Comparison of ENCODE assay signal across 38 cellular contexts in the genomic region with DNA sequence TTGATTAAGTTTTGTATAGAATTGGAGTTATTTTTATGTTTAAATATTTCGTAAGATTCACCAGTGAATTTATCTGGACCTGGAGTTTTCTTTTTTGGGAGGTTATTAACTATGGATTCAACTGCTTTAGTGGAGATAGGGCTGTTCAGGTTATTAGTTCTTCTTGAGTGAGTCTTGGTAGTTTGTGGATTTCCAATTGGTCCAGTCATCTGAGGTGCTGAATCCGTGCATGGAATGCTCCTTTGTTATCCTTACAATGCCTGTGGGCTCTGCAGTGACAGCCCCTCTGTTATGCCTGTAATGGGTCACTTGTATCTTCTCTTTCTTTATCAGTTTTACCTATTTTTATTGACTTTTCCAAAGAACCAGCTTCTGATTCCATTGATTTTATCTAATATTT. TPM values are rescaled to one million over a fixed set of nuclear protein-coding genes. Genes with fewer than 3 reads are reported as not detected.
"Had no signal": no experiment of that assay in that cellular context is flagged by ENCODE, and none has a peak within 500 bp of the region (broad histone marks: within the 10 kb centered on the region; RNA-seq: fewer than 3 reads in every experiment).

No MANE protein-coding gene starts in this region.

- DNase-seq: activated CD4-positive, alpha-beta memory T cell treated with anti-CD3 and anti-CD28 coated beads for 36 hours; activated CD4-positive, alpha-beta T cell treated with anti-CD3 and anti-CD28 coated beads for 1 hour; activated CD4-positive, alpha-beta T cell treated with anti-CD3 and anti-CD28 coated beads for 4 hours; activated CD8-positive, alpha-beta memory T cell treated with anti-CD3 and anti-CD28 coated beads, Interleukin-2, amount 50 U/mL, for 48 hours; activated CD8-positive, alpha-beta T cell treated with anti-CD3 and anti-CD28 coated beads, Interleukin-2, amount 10 ng/mL, durations not matched to agents 7 days and 5 days; activated effector memory CD4-positive, alpha-beta T cell treated with Interleukin-2 at 50 U/mL for 16 hours; activated gamma-delta T cell treated with Interleukin-2 at 50 U/mL for 16 hours; activated naive CD4-positive, alpha-beta T cell treated with anti-CD3 and anti-CD28 coated beads, Interleukin-2, amount 50 U/mL, for 16 hours; activated naive CD4-positive, alpha-beta T cell treated with Interleukin-2 at 50 U/mL for 16 hours; activated T-cell treated with anti-CD3 and anti-CD28 coated beads for 4 hours; activated T-cell treated with anti-CD3 and anti-CD28 coated beads, Interleukin-2, amount 50 U/mL, for 24 hours; amniotic stem cell; anterior cingulate cortex; brain microvascular endothelial cell; cortex of kidney; dermis blood vessel endothelial cell; effector CD8-positive, alpha-beta T cell; esophagus squamous epithelium; foreskin melanocyte; heart right ventricle; T-cell; T1000 had no signal

- H3K4me1 Mint-ChIP-seq: activated T-helper 17 cell treated with anti-CD3 and anti-CD28 coated beads, Interleukin-2, amount 50 U/mL, for 72 hours; T-cell; WTC11 had no signal

- H3K4me3 Mint-ChIP-seq: activated CD4-positive, alpha-beta memory T cell treated with anti-CD3 and anti-CD28 coated beads for 36 hours; activated CD8-positive, alpha-beta T cell treated with anti-CD3 and anti-CD28 coated beads, Interleukin-2, amount 10 ng/mL, durations not matched to agents 7 days and 5 days; activated naive CD8-positive, alpha-beta T cell; activated T-cell treated with anti-CD3 and anti-CD28 coated beads, Interleukin-2, amount 50 U/mL, for 24 hours; activated T-helper 17 cell treated with anti-CD3 and anti-CD28 coated beads, Interleukin-2, amount 50 U/mL, for 72 hours; central memory CD8-positive, alpha-beta T cell; T-cell; T-helper 1 cell treated with Interleukin-12 subunit alpha and Interleukin-12 subunit beta and Interleukin-4 antibody, amounts not matched to agents 30 μg/mL and 1 μg/mL, for 36 hours; T-helper 2 cell treated with Interferon-gamma antibody and Interleukin-4, amounts not matched to agents 5 μg/mL and 100 μg/mL, for 36 hours; WTC11 had no signal

- H3K9me3 ChIP-seq: esophagus squamous epithelium, gastroesophageal sphincter, heart right ventricle had no signal

- H3K27ac Mint-ChIP-seq: activated CD4-positive, alpha-beta memory T cell treated with anti-CD3 and anti-CD28 coated beads for 36 hours; activated CD8-positive, alpha-beta T cell treated with anti-CD3 and anti-CD28 coated beads, Interleukin-2, amount 10 ng/mL, durations not matched to agents 7 days and 5 days; activated naive CD8-positive, alpha-beta T cell; activated T-cell treated with anti-CD3 and anti-CD28 coated beads, Interleukin-2, amount 50 U/mL, for 24 hours; activated T-helper 17 cell treated with anti-CD3 and anti-CD28 coated beads, Interleukin-2, amount 50 U/mL, for 72 hours; T-cell; T-helper 1 cell treated with Interleukin-12 subunit alpha and Interleukin-12 subunit beta and Interleukin-4 antibody, amounts not matched to agents 30 μg/mL and 1 μg/mL, for 36 hours; T-helper 2 cell treated with Interferon-gamma antibody and Interleukin-4, amounts not matched to agents 5 μg/mL and 100 μg/mL, for 36 hours; WTC11 had no signal

- ATAC-seq: activated CD8-positive, alpha-beta T cell treated with anti-CD3 and anti-CD28 coated beads, Interleukin-2, amount 10 ng/mL, durations not matched to agents 7 days and 5 days; activated T-helper 17 cell treated with anti-CD3 and anti-CD28 coated beads, Interleukin-2, amount 50 U/mL, for 72 hours; gastroesophageal sphincter; heart right ventricle; T-cell; WTC11 had no signal

- H3K9me3 Mint-ChIP-seq: activated CD4-positive, alpha-beta memory T cell treated with anti-CD3 and anti-CD28 coated beads for 36 hours; activated T-cell treated with anti-CD3 and anti-CD28 coated beads, Interleukin-2, amount 50 U/mL, for 24 hours; activated T-helper 17 cell treated with anti-CD3 and anti-CD28 coated beads, Interleukin-2, amount 50 U/mL, for 72 hours; central memory CD8-positive, alpha-beta T cell; T-cell; T-helper 1 cell treated with Interleukin-12 subunit alpha and Interleukin-12 subunit beta and Interleukin-4 antibody, amounts not matched to agents 30 μg/mL and 1 μg/mL, for 36 hours; T-helper 2 cell treated with Interferon-gamma antibody and Interleukin-4, amounts not matched to agents 5 μg/mL and 100 μg/mL, for 36 hours; WTC11 had no signal

- H3K36me3 Mint-ChIP-seq: activated CD4-positive, alpha-beta memory T cell treated with anti-CD3 and anti-CD28 coated beads for 36 hours; activated naive CD8-positive, alpha-beta T cell; T-cell; WTC11 had no signal

RNA-seq across cellular contexts. Expression of a gene that starts 15.4 kb away (rescaled TPM):
- total RNA-seq: activated CD4-positive, alpha-beta memory T cell treated with anti-CD3 and anti-CD28 coated beads for 36 hours; activated CD8-positive, alpha-beta T cell treated with anti-CD3 and anti-CD28 coated beads, Interleukin-2, amount 10 ng/mL, durations not matched to agents 7 days and 5 days; activated T-helper 17 cell treated with anti-CD3 and anti-CD28 coated beads, Interleukin-2, amount 50 U/mL, for 72 hours; astrocyte; bronchial epithelial cell; cardiac septum; cerebellum; dermis blood vessel endothelial cell; endothelial cell of umbilical vein; esophagus squamous epithelium; fibroblast of lung; fibroblast of villous mesenchyme; gastroesophageal sphincter; glomerular endothelial cell; heart right ventricle; hepatocyte; T-cell; WTC11 had no signal
